Comparison of ENCODE assay signal across 8 cellular contexts in genomic region chr22:37563153-37564081, GRCh38.
DNase-seq lines count a peak whose midpoint lies in the region; ATAC-seq, FAIRE-seq and TF ChIP-seq lines count a peak whose summit lies in the region.

No MANE protein-coding gene starts in this region.

- peak; percentile 82 for DNase-seq in NCI-H1048 (lab: John Stamatoyannopoulos, UW)
- DNase-seq in epidermal melanocyte (ENCODE audit: insufficient read length, low spot score), result peak; percentile 79
- no peak for DNase-seq in GM10266 (ENCODE audit: extremely low spot score)
- DNase-seq in stimulated activated effector memory CD8-positive, alpha-beta T cell treated with anti-CD3 and anti-CD28 coated beads, Interleukin-12 subunit alpha, Interleukin-12 subunit beta, amount 100 ng/mL, for 72 hours (ENCODE audit: low spot score in 2 of 2), result no peak
- DNase-seq in activated CD4-positive, alpha-beta T cell treated with anti-CD3 and anti-CD28 coated beads, Interleukin-2, amount 50 U/mL, for 4 hours, result no peak
- DNase-seq in NK-92 (lab: John Stamatoyannopoulos, UW; ENCODE audit: unreplicated experiment), result no peak

- H3K36me3 ChIP-seq in muscle layer of duodenum (ENCODE audit: control insufficient read depth in 1 of 2, insufficient read depth in 2 of 2, low read length in 2 of 2), result peaks cover 5 to 31% of the 10 kb centered on the region in 2 donors

- no peaks in the 10 kb centered on the region for H3K9me3 Mint-ChIP-seq in stimulated activated effector memory CD8-positive, alpha-beta T cell treated with anti-CD3 and anti-CD28 coated beads, Interleukin-12 subunit alpha, Interleukin-12 subunit beta, amount 100 ng/mL, for 72 hours

- no peak overlapping the region for H3K27ac Mint-ChIP-seq in stimulated activated effector memory CD8-positive, alpha-beta T cell treated with anti-CD3 and anti-CD28 coated beads, Interleukin-12 subunit alpha, Interleukin-12 subunit beta, amount 100 ng/mL, for 72 hours

- no peaks in the 10 kb centered on the region for H3K27me3 ChIP-seq in muscle layer of duodenum (ENCODE audit: low read depth, low read length)

- ATAC-seq in stimulated activated effector memory CD8-positive, alpha-beta T cell treated with anti-CD3 and anti-CD28 coated beads, Interleukin-12 subunit alpha, Interleukin-12 subunit beta, amount 100 ng/mL, for 72 hours, result no peak

- no peaks in the 10 kb centered on the region for H3K9me3 ChIP-seq in muscle layer of duodenum (ENCODE audit: control insufficient read depth in 1 of 2, low read length in 2 of 2)

- FAIRE-seq in A204.1 (lab: Jason Lieb, UNC), result peak; percentile 95

- peaks cover 20% of the 10 kb centered on the region for H3K36me3 Mint-ChIP-seq in stimulated activated effector memory CD8-positive, alpha-beta T cell treated with anti-CD3 and anti-CD28 coated beads, Interleukin-12 subunit alpha, Interleukin-12 subunit beta, amount 100 ng/mL, for 72 hours

- peak overlapping the region; percentile 25 to 53 for H3K4me3 ChIP-seq in muscle layer of duodenum (ENCODE audit: low read depth in 1 of 2, low read length in 2 of 2)

- H3K4me1 ChIP-seq in muscle layer of duodenum (ENCODE audit: control insufficient read depth in 1 of 2, insufficient read depth in 2 of 2, low read length in 2 of 2), result peaks cover 35 to 63% of the 10 kb centered on the region in 2 donors

- no peak overlapping the region for H3K4me3 Mint-ChIP-seq in stimulated activated effector memory CD8-positive, alpha-beta T cell treated with anti-CD3 and anti-CD28 coated beads, Interleukin-12 subunit alpha, Interleukin-12 subunit beta, amount 100 ng/mL, for 72 hours

- H3K4me1 Mint-ChIP-seq in stimulated activated effector memory CD8-positive, alpha-beta T cell treated with anti-CD3 and anti-CD28 coated beads, Interleukin-12 subunit alpha, Interleukin-12 subunit beta, amount 100 ng/mL, for 72 hours, result peaks cover 44% of the 10 kb centered on the region

- no peak for TF ChIP-seq CTCF in GM10266 (IDR thresholded peaks at IDR 0.05; ENCODE audit: control insufficient read depth, insufficient read depth, low read depth, missing control alignments)

- H3K27ac ChIP-seq in muscle layer of duodenum (ENCODE audit: low read length), result peak overlapping the region; percentile 94

Comparison
In these comparisons a context has a peak if more than half of its experiments do, and no peak if none do; other contexts are left out.
1. DNase-seq: peak in NCI-H1048 (single experiment) and epidermal melanocyte (single experiment); none in GM10266 (single experiment), stimulated activated effector memory CD8-positive, alpha-beta T cell treated with anti-CD3 and anti-CD28 coated beads, Interleukin-12 subunit alpha, Interleukin-12 subunit beta, amount 100 ng/mL, for 72 hours (0 of 2), activated CD4-positive, alpha-beta T cell treated with anti-CD3 and anti-CD28 coated beads, Interleukin-2, amount 50 U/mL, for 4 hours (0 of 2) and NK-92 (single experiment).